ENCODE assay signal across 1 cellular context in genomic region chr11:65041206-65042035, GRCh38.
A peak's percentile ranks its signal among the peaks of the same experiment; 100 is the strongest.
TF ChIP-seq lines count a peak whose summit lies in the region.

TSS of gene SAC3D1 (plus strand) at chr11:65041210. CDS start at chr11:65041293, 83 bp downstream.

TF ChIP-seq in HepG2, 621 proteins besides CTCF, POLR2A, EP300 and RAD21 (continued from another document and continues in another):
- TF ChIP-seq, protein P1, sequence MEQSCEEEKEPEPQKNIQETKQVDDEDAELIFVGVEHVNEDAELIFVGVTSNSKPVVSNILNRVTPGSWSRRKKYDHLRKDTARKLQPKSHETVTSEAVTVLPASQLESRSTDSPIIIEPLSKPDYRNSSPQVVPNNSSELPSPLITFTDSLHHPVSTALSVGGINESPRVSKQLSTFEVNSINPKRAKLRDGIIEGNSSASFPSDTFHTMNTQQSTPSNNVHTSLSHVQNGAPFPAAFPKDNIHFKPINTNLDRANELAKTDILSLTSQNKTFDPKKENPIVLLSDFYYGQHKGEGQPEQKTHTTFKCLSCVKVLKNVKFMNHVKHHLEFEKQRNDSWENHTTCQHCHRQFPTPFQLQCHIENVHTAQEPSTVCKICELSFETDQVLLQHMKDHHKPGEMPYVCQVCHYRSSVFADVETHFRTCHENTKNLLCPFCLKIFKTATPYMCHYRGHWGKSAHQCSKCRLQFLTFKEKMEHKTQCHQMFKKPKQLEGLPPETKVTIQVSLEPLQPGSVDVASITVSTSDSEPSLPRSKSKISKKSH (CRISPR knock-in tag; IDR thresholded peaks at IDR 0.05; ENCODE audit: borderline replicate concordance), result no peak; the same call in 1 of the 2 replicates
- TF ChIP-seq TCF7L2 (IDR thresholded peaks at IDR 0.05; ENCODE audit: low read depth, low read length) (no peak), TCF12 (IDR thresholded peaks at IDR 0.05) (no peak), TCF12 (CRISPR knock-in tag; IDR thresholded peaks at IDR 0.05) (no peak), ZNF296 (CRISPR knock-in tag; conservative IDR thresholded peaks at IDR 0.05) (no peak), SMYD3 (CRISPR knock-in tag; IDR thresholded peaks at IDR 0.05) (no peak), GFI1 (CRISPR knock-in tag; IDR thresholded peaks at IDR 0.05; ENCODE audit: borderline replicate concordance) (no peak), FOSL1 (CRISPR knock-in tag; IDR thresholded peaks at IDR 0.05; ENCODE audit: borderline replicate concordance) (no peak), EZH2 (conservative IDR thresholded peaks at IDR 0.05; ENCODE audit: low read depth, low read length) (no peak), KLF6 (CRISPR knock-in tag; IDR thresholded peaks at IDR 0.05) (no peak), ZNF607 (CRISPR knock-in tag; IDR thresholded peaks at IDR 0.05; ENCODE audit: borderline replicate concordance) (no peak), KAT7 (CRISPR knock-in tag; IDR thresholded peaks at IDR 0.05; ENCODE audit: borderline replicate concordance) (peak; percentile 40; the same call in 1 of the 2 replicates), SMAD1 (CRISPR knock-in tag; IDR thresholded peaks at IDR 0.05; ENCODE audit: borderline replicate concordance, low read depth) (no peak; the same call in 1 of the 2 replicates), ZNF879 (CRISPR knock-in tag; IDR thresholded peaks at IDR 0.05) (no peak), ZNF616 (CRISPR knock-in tag; IDR thresholded peaks at IDR 0.05; ENCODE audit: low read depth) (no peak; the same call in 1 of the 2 replicates), ZNF446 (CRISPR knock-in tag; IDR thresholded peaks at IDR 0.05) (peak; percentile 36; the same call in 1 of the 2 replicates), ZNF430 (CRISPR knock-in tag; IDR thresholded peaks at IDR 0.05) (no peak), HIC2 (CRISPR knock-in tag; IDR thresholded peaks at IDR 0.05; ENCODE audit: low read depth) (no peak), SIN3A (IDR thresholded peaks at IDR 0.05; ENCODE audit: borderline replicate concordance, low read depth, low read length) (no peak), BRD4 (CRISPR knock-in tag; IDR thresholded peaks at IDR 0.05) (no peak), MTF2 (CRISPR knock-in tag; IDR thresholded peaks at IDR 0.05; ENCODE audit: borderline replicate concordance) (no peak), ZFP62 (CRISPR knock-in tag; IDR thresholded peaks at IDR 0.05) (no peak), HNRNPL (IDR thresholded peaks at IDR 0.05; ENCODE audit: low read depth, low read length) (no peak), RERE (CRISPR knock-in tag; IDR thresholded peaks at IDR 0.05; ENCODE audit: low read depth) (no peak), MATR3 (CRISPR knock-in tag; IDR thresholded peaks at IDR 0.05) (no peak)
- TF ChIP-seq, protein P2, sequence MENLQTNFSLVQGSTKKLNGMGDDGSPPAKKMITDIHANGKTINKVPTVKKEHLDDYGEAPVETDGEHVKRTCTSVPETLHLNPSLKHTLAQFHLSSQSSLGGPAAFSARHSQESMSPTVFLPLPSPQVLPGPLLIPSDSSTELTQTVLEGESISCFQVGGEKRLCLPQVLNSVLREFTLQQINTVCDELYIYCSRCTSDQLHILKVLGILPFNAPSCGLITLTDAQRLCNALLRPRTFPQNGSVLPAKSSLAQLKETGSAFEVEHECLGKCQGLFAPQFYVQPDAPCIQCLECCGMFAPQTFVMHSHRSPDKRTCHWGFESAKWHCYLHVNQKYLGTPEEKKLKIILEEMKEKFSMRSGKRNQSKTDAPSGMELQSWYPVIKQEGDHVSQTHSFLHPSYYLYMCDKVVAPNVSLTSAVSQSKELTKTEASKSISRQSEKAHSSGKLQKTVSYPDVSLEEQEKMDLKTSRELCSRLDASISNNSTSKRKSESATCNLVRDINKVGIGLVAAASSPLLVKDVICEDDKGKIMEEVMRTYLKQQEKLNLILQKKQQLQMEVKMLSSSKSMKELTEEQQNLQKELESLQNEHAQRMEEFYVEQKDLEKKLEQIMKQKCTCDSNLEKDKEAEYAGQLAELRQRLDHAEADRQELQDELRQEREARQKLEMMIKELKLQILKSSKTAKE (CRISPR knock-in tag; IDR thresholded peaks at IDR 0.05; ENCODE audit: borderline replicate concordance), result peak; percentile 54; the same call in 1 of the 2 replicates
- TF ChIP-seq, protein P3, sequence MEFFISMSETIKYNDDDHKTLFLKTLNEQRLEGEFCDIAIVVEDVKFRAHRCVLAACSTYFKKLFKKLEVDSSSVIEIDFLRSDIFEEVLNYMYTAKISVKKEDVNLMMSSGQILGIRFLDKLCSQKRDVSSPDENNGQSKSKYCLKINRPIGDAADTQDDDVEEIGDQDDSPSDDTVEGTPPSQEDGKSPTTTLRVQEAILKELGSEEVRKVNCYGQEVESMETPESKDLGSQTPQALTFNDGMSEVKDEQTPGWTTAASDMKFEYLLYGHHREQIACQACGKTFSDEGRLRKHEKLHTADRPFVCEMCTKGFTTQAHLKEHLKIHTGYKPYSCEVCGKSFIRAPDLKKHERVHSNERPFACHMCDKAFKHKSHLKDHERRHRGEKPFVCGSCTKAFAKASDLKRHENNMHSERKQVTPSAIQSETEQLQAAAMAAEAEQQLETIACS (CRISPR knock-in tag; IDR thresholded peaks at IDR 0.05), result 0 out of 2 replicates have a peak, but pooled peaks have one; percentile 7
- TF ChIP-seq, protein P4, sequence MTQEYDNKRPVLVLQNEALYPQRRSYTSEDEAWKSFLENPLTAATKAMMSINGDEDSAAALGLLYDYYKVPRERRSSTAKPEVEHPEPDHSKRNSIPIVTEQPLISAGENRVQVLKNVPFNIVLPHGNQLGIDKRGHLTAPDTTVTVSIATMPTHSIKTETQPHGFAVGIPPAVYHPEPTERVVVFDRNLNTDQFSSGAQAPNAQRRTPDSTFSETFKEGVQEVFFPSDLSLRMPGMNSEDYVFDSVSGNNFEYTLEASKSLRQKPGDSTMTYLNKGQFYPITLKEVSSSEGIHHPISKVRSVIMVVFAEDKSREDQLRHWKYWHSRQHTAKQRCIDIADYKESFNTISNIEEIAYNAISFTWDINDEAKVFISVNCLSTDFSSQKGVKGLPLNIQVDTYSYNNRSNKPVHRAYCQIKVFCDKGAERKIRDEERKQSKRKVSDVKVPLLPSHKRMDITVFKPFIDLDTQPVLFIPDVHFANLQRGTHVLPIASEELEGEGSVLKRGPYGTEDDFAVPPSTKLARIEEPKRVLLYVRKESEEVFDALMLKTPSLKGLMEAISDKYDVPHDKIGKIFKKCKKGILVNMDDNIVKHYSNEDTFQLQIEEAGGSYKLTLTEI (CRISPR knock-in tag; conservative IDR thresholded peaks at IDR 0.05), result no peak
- TF ChIP-seq, protein P5, sequence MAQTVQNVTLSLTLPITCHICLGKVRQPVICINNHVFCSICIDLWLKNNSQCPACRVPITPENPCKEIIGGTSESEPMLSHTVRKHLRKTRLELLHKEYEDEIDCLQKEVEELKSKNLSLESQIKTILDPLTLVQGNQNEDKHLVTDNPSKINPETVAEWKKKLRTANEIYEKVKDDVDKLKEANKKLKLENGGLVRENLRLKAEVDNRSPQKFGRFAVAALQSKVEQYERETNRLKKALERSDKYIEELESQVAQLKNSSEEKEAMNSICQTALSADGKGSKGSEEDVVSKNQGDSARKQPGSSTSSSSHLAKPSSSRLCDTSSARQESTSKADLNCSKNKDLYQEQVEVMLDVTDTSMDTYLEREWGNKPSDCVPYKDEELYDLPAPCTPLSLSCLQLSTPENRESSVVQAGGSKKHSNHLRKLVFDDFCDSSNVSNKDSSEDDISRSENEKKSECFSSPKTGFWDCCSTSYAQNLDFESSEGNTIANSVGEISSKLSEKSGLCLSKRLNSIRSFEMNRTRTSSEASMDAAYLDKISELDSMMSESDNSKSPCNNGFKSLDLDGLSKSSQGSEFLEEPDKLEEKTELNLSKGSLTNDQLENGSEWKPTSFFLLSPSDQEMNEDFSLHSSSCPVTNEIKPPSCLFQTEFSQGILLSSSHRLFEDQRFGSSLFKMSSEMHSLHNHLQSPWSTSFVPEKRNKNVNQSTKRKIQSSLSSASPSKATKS (CRISPR knock-in tag; IDR thresholded peaks at IDR 0.05), result no peak
- TF ChIP-seq, protein P6, sequence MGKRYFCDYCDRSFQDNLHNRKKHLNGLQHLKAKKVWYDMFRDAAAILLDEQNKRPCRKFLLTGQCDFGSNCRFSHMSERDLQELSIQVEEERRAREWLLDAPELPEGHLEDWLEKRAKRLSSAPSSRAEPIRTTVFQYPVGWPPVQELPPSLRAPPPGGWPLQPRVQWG (CRISPR knock-in tag; IDR thresholded peaks at IDR 0.05; ENCODE audit: borderline replicate concordance, low read depth), result no peak
- TF ChIP-seq, protein P7, sequence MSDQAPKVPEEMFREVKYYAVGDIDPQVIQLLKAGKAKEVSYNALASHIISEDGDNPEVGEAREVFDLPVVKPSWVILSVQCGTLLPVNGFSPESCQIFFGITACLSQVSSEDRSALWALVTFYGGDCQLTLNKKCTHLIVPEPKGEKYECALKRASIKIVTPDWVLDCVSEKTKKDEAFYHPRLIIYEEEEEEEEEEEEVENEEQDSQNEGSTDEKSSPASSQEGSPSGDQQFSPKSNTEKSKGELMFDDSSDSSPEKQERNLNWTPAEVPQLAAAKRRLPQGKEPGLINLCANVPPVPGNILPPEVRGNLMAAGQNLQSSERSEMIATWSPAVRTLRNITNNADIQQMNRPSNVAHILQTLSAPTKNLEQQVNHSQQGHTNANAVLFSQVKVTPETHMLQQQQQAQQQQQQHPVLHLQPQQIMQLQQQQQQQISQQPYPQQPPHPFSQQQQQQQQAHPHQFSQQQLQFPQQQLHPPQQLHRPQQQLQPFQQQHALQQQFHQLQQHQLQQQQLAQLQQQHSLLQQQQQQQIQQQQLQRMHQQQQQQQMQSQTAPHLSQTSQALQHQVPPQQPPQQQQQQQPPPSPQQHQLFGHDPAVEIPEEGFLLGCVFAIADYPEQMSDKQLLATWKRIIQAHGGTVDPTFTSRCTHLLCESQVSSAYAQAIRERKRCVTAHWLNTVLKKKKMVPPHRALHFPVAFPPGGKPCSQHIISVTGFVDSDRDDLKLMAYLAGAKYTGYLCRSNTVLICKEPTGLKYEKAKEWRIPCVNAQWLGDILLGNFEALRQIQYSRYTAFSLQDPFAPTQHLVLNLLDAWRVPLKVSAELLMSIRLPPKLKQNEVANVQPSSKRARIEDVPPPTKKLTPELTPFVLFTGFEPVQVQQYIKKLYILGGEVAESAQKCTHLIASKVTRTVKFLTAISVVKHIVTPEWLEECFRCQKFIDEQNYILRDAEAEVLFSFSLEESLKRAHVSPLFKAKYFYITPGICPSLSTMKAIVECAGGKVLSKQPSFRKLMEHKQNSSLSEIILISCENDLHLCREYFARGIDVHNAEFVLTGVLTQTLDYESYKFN (CRISPR knock-in tag; conservative IDR thresholded peaks at IDR 0.05), result no peak
- TF ChIP-seq, protein P8, sequence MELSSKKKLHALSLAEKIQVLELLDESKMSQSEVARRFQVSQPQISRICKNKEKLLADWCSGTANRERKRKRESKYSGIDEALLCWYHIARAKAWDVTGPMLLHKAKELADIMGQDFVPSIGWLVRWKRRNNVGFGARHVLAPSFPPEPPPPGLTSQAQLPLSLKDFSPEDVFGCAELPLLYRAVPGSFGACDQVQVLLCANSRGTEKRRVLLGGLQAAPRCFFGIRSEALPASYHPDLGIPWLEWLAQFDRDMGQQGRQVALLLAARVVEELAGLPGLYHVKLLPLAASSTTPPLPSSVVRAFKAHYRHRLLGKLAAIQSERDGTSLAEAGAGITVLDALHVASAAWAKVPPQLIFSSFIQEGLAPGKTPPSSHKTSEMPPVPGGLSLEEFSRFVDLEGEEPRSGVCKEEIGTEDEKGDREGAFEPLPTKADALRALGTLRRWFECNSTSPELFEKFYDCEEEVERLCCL (CRISPR knock-in tag; IDR thresholded peaks at IDR 0.05; ENCODE audit: borderline replicate concordance), result no peak
- TF ChIP-seq, protein P9, sequence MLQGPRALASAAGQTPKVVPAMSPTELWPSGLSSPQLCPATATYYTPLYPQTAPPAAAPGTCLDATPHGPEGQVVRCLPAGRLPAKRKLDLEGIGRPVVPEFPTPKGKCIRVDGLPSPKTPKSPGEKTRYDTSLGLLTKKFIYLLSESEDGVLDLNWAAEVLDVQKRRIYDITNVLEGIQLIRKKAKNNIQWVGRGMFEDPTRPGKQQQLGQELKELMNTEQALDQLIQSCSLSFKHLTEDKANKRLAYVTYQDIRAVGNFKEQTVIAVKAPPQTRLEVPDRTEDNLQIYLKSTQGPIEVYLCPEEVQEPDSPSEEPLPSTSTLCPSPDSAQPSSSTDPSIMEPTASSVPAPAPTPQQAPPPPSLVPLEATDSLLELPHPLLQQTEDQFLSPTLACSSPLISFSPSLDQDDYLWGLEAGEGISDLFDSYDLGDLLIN (CRISPR knock-in tag; IDR thresholded peaks at IDR 0.05; ENCODE audit: borderline replicate concordance), result no peak
